In the genomic region with DNA sequence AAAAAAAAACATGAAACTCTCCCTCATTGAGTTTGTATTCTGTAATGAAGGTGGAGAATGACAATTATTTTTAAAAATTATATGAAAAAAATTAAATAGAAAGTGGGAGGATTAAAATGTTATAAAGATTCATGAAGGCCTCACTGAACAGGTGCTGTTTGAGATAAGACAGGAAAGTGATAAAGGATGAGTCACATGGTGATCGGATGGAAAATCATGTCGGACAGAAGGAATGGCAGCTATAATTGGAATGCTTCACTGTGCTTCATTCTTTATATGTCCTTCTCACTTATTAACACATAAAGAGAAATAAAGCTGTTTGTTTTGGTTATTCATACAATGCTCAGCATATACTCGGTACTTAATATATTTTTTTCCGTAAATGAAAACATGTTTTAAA, we compare ENCODE assay signal across 12 cellular contexts.
A peak's percentile ranks its signal among the peaks of the same experiment; 100 is the strongest.
DNase-seq lines count a peak whose midpoint lies in the region; ATAC-seq and TF ChIP-seq lines count a peak whose summit lies in the region.
"Had no signal": no experiment of that assay in that cellular context is flagged by ENCODE, and none has a peak within 500 bp of the region (broad histone marks: within the 10 kb centered on the region; RNA-seq: fewer than 3 reads in every experiment).

No MANE protein-coding gene starts in this region.

- H3K9me3 ChIP-seq in mammary epithelial cell (replicated peaks; ENCODE audit: insufficient read depth, low read length), result no peaks in the 10 kb centered on the region
- H3K9me3 ChIP-seq: left lung had no signal

- H3K79me2 ChIP-seq in ACC112 (ENCODE audit: control insufficient read depth, insufficient read depth, low read length, unreplicated experiment) (no peaks in the 10 kb centered on the region), mammary epithelial cell (ENCODE audit: insufficient read depth, low read length) (no peaks in the 10 kb centered on the region)

- dilution Hi-C loops in mammary epithelial cell (cut with HindIII; ENCODE audit: low sequenced_read_pairs), result no loop called here

- no peaks in the 10 kb centered on the region for H3K36me3 ChIP-seq in ACC112 (ENCODE audit: insufficient read depth, low read length)
- no peaks in the 10 kb centered on the region for H3K36me3 ChIP-seq in mammary epithelial cell (ENCODE audit: insufficient read depth, low read length)
- H3K36me3 ChIP-seq: left lung had no signal

- intact Hi-C loops in mammary epithelial cell (cut with micrococcal nuclease), result loop anchor here (1.0 to 5.0 kb wide), 3 partner anchors 40 to 199 kb away; no protein-coding TSS in a partner anchor

- no peak for TF ChIP-seq CTCF in mammary epithelial cell (conservative IDR thresholded peaks at IDR 0.05 in 1 of 2, IDR thresholded peaks at IDR 0.05 in 1 of 2; ENCODE audit: extremely low read depth in 1 of 2, insufficient read depth in 1 of 2, low read depth in 1 of 2, low read length in 2 of 2)
- TF ChIP-seq CTCF in coronary artery (IDR thresholded peaks at IDR 0.05), result no peak

- H4K20me1 ChIP-seq in mammary epithelial cell (ENCODE audit: insufficient read depth, low read length), result no peaks in the 10 kb centered on the region

- H2AFZ ChIP-seq in ACC112 (ENCODE audit: low read length, unreplicated experiment), result peak overlapping the region; percentile 29
- H2AFZ ChIP-seq in mammary epithelial cell (ENCODE audit: low read depth, low read length), result no peak overlapping the region

- H3K27ac ChIP-seq in ACC112 (ENCODE audit: low read depth, low read length) (peak overlapping the region; percentile 100), mammary epithelial cell (ENCODE audit: insufficient read depth, low read depth, low read length) (peak overlapping the region; percentile 96), coronary artery (no peak overlapping the region)
- H3K27ac ChIP-seq: KMS-11 had no signal

- 51% methylated on average over 4 of the region's 4 CpGs for WGBS in mammary epithelial cell (ENCODE audit: low coverage, missing lambda C conversion rate)

- H3K4me3 ChIP-seq in ACC112 (ENCODE audit: low read depth, low read length), result peak overlapping the region; percentile 59
- H3K4me3 ChIP-seq in mammary epithelial cell (replicated peaks in 1 of 3; ENCODE audit: insufficient read depth in 1 of 3, low read depth in 2 of 3, low read length in 3 of 3), result peak overlapping the region in 2 of 3 experiments; percentile 3 to 17
- no peak overlapping the region for H3K4me3 ChIP-seq in coronary artery
- H3K4me3 ChIP-seq: left lung had no signal

- peaks cover 45% of the 10 kb centered on the region for H3K4me1 ChIP-seq in ACC112 (ENCODE audit: control insufficient read depth, insufficient read depth, low read length, unreplicated experiment)
- peaks cover 43% of the 10 kb centered on the region for H3K4me1 ChIP-seq in mammary epithelial cell (ENCODE audit: insufficient read depth, low read length)
- H3K4me1 ChIP-seq: left lung had no signal

- in situ Hi-C loops in mammary epithelial cell (cut with MboI; ENCODE audit: low sequenced_read_pairs in 2 of 2), result no loop called here

- BruUV-seq in mammary epithelial cell (replicated peaks; lab: Mats Ljungman, UMichigan), result no TSS peak

- no peak for ATAC-seq in HG02973 (IDR thresholded peaks at IDR 0.05; ENCODE audit: unreplicated experiment)

- H3K4me2 ChIP-seq in mammary epithelial cell (ENCODE audit: insufficient read depth, low read depth, low read length), result peak overlapping the region; percentile 59
- H3K4me2 ChIP-seq: KMS-11 had no signal

- H3K27me3 ChIP-seq in ACC112 (ENCODE audit: insufficient read depth, low read length) (no peaks in the 10 kb centered on the region), mammary epithelial cell (ENCODE audit: insufficient read depth, low read length) (no peaks in the 10 kb centered on the region)
- H3K27me3 ChIP-seq: left lung had no signal

- DNase-seq in NCI-H226 (peak; percentile 51), mammary epithelial cell (peak; percentile 31), kidney glomerular epithelial cell (lab: John Stamatoyannopoulos, UW) (peak; percentile 47), coronary artery (ENCODE audit: low spot score) (no peak), SK-N-DZ (ENCODE audit: low spot score) (no peak), NCI-H146 treated with DMSO at 0.1 percent for 48 hours (lab: John Stamatoyannopoulos, UW; ENCODE audit: unreplicated experiment) (no peak)
- DNase-seq: activated CD4-positive, alpha-beta T cell treated with anti-CD3 and anti-CD28 coated beads for 36 hours; left lung; NCI-H2029 treated with DMSO at 0.1 percent for 48 hours had no signal

- peak overlapping the region; percentile 60 for H3K9ac ChIP-seq in mammary epithelial cell (ENCODE audit: insufficient read depth, low read length)
- H3K9ac ChIP-seq: KMS-11 had no signal

- CTCF ChIA-PET in mammary epithelial cell (lab: Charles Lee; ENCODE audit: low non-redundant PET), result no interaction called here

Comparison
In these comparisons a context has a peak if more than half of its experiments do, and no peak if none do; other contexts are left out.
1. H3K27ac ChIP-seq: peak in ACC112 (single experiment) and mammary epithelial cell (single experiment); none in coronary artery (0 of 2).
2. DNase-seq: peak in NCI-H226 (single experiment), mammary epithelial cell (single experiment) and kidney glomerular epithelial cell (single experiment); none in coronary artery (single experiment), SK-N-DZ (single experiment) and NCI-H146 treated with DMSO at 0.1 percent for 48 hours (single experiment).